9 cellular contexts compared by ENCODE assay signal in genomic region chr10:86439544-86439943, GRCh38.
DNase-seq lines count a peak whose midpoint lies in the region; ATAC-seq and TF ChIP-seq lines count a peak whose summit lies in the region.
"Had no signal": no experiment of that assay in that cellular context is flagged by ENCODE, and none has a peak within 500 bp of the region (broad histone marks: within the 10 kb centered on the region; RNA-seq: fewer than 3 reads in every experiment).

No MANE protein-coding gene starts in this region.

- no peak overlapping the region for H3K4me3 Mint-ChIP-seq in activated CD4-positive, alpha-beta T cell treated with anti-CD3 and anti-CD28 coated beads, Interleukin-2, amount 10 ng/mL, durations not matched to agents 24 days and 14 days
- H3K4me3 Mint-ChIP-seq in activated T-helper 17 cell treated with anti-CD3 and anti-CD28 coated beads, Interleukin-2, amount 50 U/mL, for 72 hours = no peak overlapping the region

- no peak for TF ChIP-seq POLR2A in testis (IDR thresholded peaks at IDR 0.05)

- H3K4me3 ChIP-seq in testis = no peak overlapping the region

- H3K27ac Mint-ChIP-seq in activated CD4-positive, alpha-beta T cell treated with anti-CD3 and anti-CD28 coated beads, Interleukin-2, amount 10 ng/mL, durations not matched to agents 24 days and 14 days = peak overlapping the region; percentile 42
- H3K27ac Mint-ChIP-seq in activated T-helper 17 cell treated with anti-CD3 and anti-CD28 coated beads, Interleukin-2, amount 50 U/mL, for 72 hours = peak overlapping the region; percentile 8

- no peaks in the 10 kb centered on the region for H3K4me1 ChIP-seq in testis

- WGBS in testis, 2 donors = 18 to 40% methylated on average over 1 of the region's 1 CpG

- DNase-seq in activated CD4-positive, alpha-beta T cell treated with anti-CD3 and anti-CD28 coated beads, Interleukin-2, amount 10 ng/mL, durations not matched to agents 24 days and 14 days = no peak
- DNase-seq in activated CD4-positive, alpha-beta T cell treated with anti-CD3 and anti-CD28 coated beads for 48 hours = no peak
- DNase-seq in hypothalamus (lab: John Stamatoyannopoulos, UW) (peak in 33 of 51 donors; percentile 1 to 52 (median 22)), testis (peak; percentile 73), NCI-H2081 (lab: John Stamatoyannopoulos, UW) (no peak)
- DNase-seq: DMS79 treated with DMSO at 0.1 percent for 48 hours had no signal

- H3K9me3 ChIP-seq in testis = no peaks in the 10 kb centered on the region

- H3K27me3 ChIP-seq in testis = no peaks in the 10 kb centered on the region

- H3K9me3 Mint-ChIP-seq in activated CD4-positive, alpha-beta T cell treated with anti-CD3 and anti-CD28 coated beads, Interleukin-2, amount 10 ng/mL, durations not matched to agents 24 days and 14 days = no peaks in the 10 kb centered on the region
- H3K9me3 Mint-ChIP-seq in activated T-helper 17 cell treated with anti-CD3 and anti-CD28 coated beads, Interleukin-2, amount 50 U/mL, for 72 hours = no peaks in the 10 kb centered on the region

- no peaks in the 10 kb centered on the region for H3K27me3 Mint-ChIP-seq in activated CD4-positive, alpha-beta T cell treated with anti-CD3 and anti-CD28 coated beads, Interleukin-2, amount 10 ng/mL, durations not matched to agents 24 days and 14 days
- H3K27me3 Mint-ChIP-seq in activated T-helper 17 cell treated with anti-CD3 and anti-CD28 coated beads, Interleukin-2, amount 50 U/mL, for 72 hours = no peaks in the 10 kb centered on the region

- H3K36me3 Mint-ChIP-seq in activated CD4-positive, alpha-beta T cell treated with anti-CD3 and anti-CD28 coated beads, Interleukin-2, amount 10 ng/mL, durations not matched to agents 24 days and 14 days (ENCODE audit: low read depth) = peaks cover 65% of the 10 kb centered on the region
- peaks cover 100% of the 10 kb centered on the region for H3K36me3 Mint-ChIP-seq in activated T-helper 17 cell treated with anti-CD3 and anti-CD28 coated beads, Interleukin-2, amount 50 U/mL, for 72 hours (ENCODE audit: low read depth)

- peak overlapping the region in 1 of 2 donors; percentile 1 for H3K27ac ChIP-seq in testis

- peaks cover 28% of the 10 kb centered on the region for H3K4me1 Mint-ChIP-seq in activated CD4-positive, alpha-beta T cell treated with anti-CD3 and anti-CD28 coated beads, Interleukin-2, amount 10 ng/mL, durations not matched to agents 24 days and 14 days
- H3K4me1 Mint-ChIP-seq in activated T-helper 17 cell treated with anti-CD3 and anti-CD28 coated beads, Interleukin-2, amount 50 U/mL, for 72 hours = peaks cover 15% of the 10 kb centered on the region

- no peaks in the 10 kb centered on the region for H3K36me3 ChIP-seq in testis (ENCODE audit: low read depth, missing control alignments)

- intact Hi-C loops in activated CD4-positive, alpha-beta T cell treated with anti-CD3 and anti-CD28 coated beads, Interleukin-2, amount 10 ng/mL, durations not matched to agents 24 days and 14 days (cut with micrococcal nuclease) = no loop called here
- intact Hi-C loops in testis (cut with DNase I; ENCODE audit: low total_unique reads) = no loop called here

- ATAC-seq in activated T-helper 17 cell treated with anti-CD3 and anti-CD28 coated beads, Interleukin-2, amount 50 U/mL, for 72 hours (replicated peaks) = no peak
- no peak for ATAC-seq in HG03469 (IDR thresholded peaks at IDR 0.05; ENCODE audit: unreplicated experiment)
- ATAC-seq in GM21423 (IDR thresholded peaks at IDR 0.05; ENCODE audit: unreplicated experiment) = no peak

- no peak for TF ChIP-seq CTCF in testis (IDR thresholded peaks at IDR 0.05)

Comparison
In these comparisons a context has a peak if more than half of its experiments do, and no peak if none do; other contexts are left out.
1. DNase-seq: peak in hypothalamus (33 of 51) and testis (single experiment); none in activated CD4-positive, alpha-beta T cell treated with anti-CD3 and anti-CD28 coated beads, Interleukin-2, amount 10 ng/mL, durations not matched to agents 24 days and 14 days (single experiment), activated CD4-positive, alpha-beta T cell treated with anti-CD3 and anti-CD28 coated beads for 48 hours (single experiment) and NCI-H2081 (0 of 2).